8 cellular contexts compared by ENCODE assay signal in genomic region chr7:123748171-123748733, GRCh38. TPM values are rescaled to one million over a fixed set of nuclear protein-coding genes. Genes with fewer than 3 reads are reported as not detected.
DNase-seq lines count a peak whose midpoint lies in the region; ATAC-seq and TF ChIP-seq lines count a peak whose summit lies in the region.

No MANE protein-coding gene starts in this region.

- H3K27ac ChIP-seq in suprapubic skin = peak overlapping the region; percentile 98

- TF ChIP-seq CTCF in epithelial cell of esophagus (IDR thresholded peaks at IDR 0.05; ENCODE audit: insufficient read depth, low read depth, low read length, missing control alignments) (no peak), mesothelial cell of epicardium (IDR thresholded peaks at IDR 0.05; ENCODE audit: unreplicated experiment) (no peak), suprapubic skin (IDR thresholded peaks at IDR 0.05) (no peak)

- peak overlapping the region; percentile 99 for H3K9ac ChIP-seq in ES-I3 (ENCODE audit: low read depth, low read length)

- H3K27me3 ChIP-seq in suprapubic skin = no peaks in the 10 kb centered on the region

- peak; percentile 14 for ATAC-seq in GM21619 (IDR thresholded peaks at IDR 0.05; ENCODE audit: unreplicated experiment)

- H3K9me3 ChIP-seq in ES-I3 (ENCODE audit: control insufficient read depth, insufficient read depth, low read length) = no peaks in the 10 kb centered on the region
- no peaks in the 10 kb centered on the region for H3K9me3 ChIP-seq in suprapubic skin

- H3K36me3 Mint-ChIP-seq in IgD-negative memory B cell = peaks cover 3% of the 10 kb centered on the region
- peaks cover 6% of the 10 kb centered on the region for H3K36me3 Mint-ChIP-seq in activated CD4-positive, alpha-beta memory T cell treated with anti-CD3 and anti-CD28 coated beads for 36 hours
- no peaks in the 10 kb centered on the region for H3K36me3 Mint-ChIP-seq in mesothelial cell of epicardium

- peak overlapping the region; percentile 33 to 91 (median 89) for H3K27ac Mint-ChIP-seq in IgD-negative memory B cell
- peak overlapping the region; percentile 84 for H3K27ac Mint-ChIP-seq in activated CD4-positive, alpha-beta memory T cell treated with anti-CD3 and anti-CD28 coated beads for 36 hours
- peak overlapping the region; percentile 97 for H3K27ac Mint-ChIP-seq in mesothelial cell of epicardium

- intact Hi-C loops in activated CD4-positive, alpha-beta memory T cell treated with anti-CD3 and anti-CD28 coated beads for 36 hours (cut with micrococcal nuclease) = loop anchor here (2.0 kb wide), 1 partner anchor 65 kb away; no protein-coding TSS in a partner anchor

- peaks cover 36 to 68% (median 48%) of the 10 kb centered on the region in 3 donors for H3K4me1 Mint-ChIP-seq in IgD-negative memory B cell
- peaks cover 58% of the 10 kb centered on the region for H3K4me1 Mint-ChIP-seq in activated CD4-positive, alpha-beta memory T cell treated with anti-CD3 and anti-CD28 coated beads for 36 hours (ENCODE audit: low read depth)
- H3K4me1 Mint-ChIP-seq in mesothelial cell of epicardium = peaks cover 71% of the 10 kb centered on the region

- no peaks in the 10 kb centered on the region for H3K36me3 ChIP-seq in ES-I3 (ENCODE audit: insufficient read depth, low read length)
- no peaks in the 10 kb centered on the region for H3K36me3 ChIP-seq in suprapubic skin

- peak; percentile 49 for DNase-seq in activated CD4-positive, alpha-beta memory T cell treated with anti-CD3 and anti-CD28 coated beads for 36 hours
- DNase-seq in epithelial cell of esophagus (ENCODE audit: low read depth) (peak; percentile 52), mesothelial cell of epicardium (ENCODE audit: low spot score in 2 of 2, unreplicated experiment in 2 of 2) (peak in 1 of 2 experiments; percentile 61), suprapubic skin (ENCODE audit: low spot score in 2 of 2) (peak; percentile 80 to 83), SW 1271 (lab: John Stamatoyannopoulos, UW) (no peak)

- TF ChIP-seq EP300 in suprapubic skin (IDR thresholded peaks at IDR 0.05) = no peak

- POLR2A ChIA-PET in activated CD4-positive, alpha-beta memory T cell treated with anti-CD3 and anti-CD28 coated beads for 36 hours (lab: Charles Lee) = interaction anchor here (0.7 to 1.4 kb wide), 3 partner anchors 37 to 214 kb away, joined by 3 read pairs; partner anchors contain the start of gene IQUB

- H3K4me3 ChIP-seq in epithelial cell of esophagus (ENCODE audit: low read length) (peak overlapping the region; percentile 92), suprapubic skin (peak overlapping the region; percentile 79)

- CTCF ChIA-PET in activated CD4-positive, alpha-beta memory T cell treated with anti-CD3 and anti-CD28 coated beads for 36 hours (lab: Charles Lee) = interaction anchor here (1.0 to 2.5 kb wide), 7 partner anchors 9 to 254 kb away, joined by 3 to 19 read pairs (median 4); no protein-coding TSS in a partner anchor

- TF ChIP-seq POLR2A in suprapubic skin (IDR thresholded peaks at IDR 0.05) = no peak

- H3K9me3 Mint-ChIP-seq in IgD-negative memory B cell = no peaks in the 10 kb centered on the region
- no peaks in the 10 kb centered on the region for H3K9me3 Mint-ChIP-seq in activated CD4-positive, alpha-beta memory T cell treated with anti-CD3 and anti-CD28 coated beads for 36 hours
- no peaks in the 10 kb centered on the region for H3K9me3 Mint-ChIP-seq in mesothelial cell of epicardium

- H3K4me1 ChIP-seq in ES-I3 (ENCODE audit: insufficient read depth, low read length) = peaks cover 21% of the 10 kb centered on the region
- peaks cover 64% of the 10 kb centered on the region for H3K4me1 ChIP-seq in suprapubic skin

- WGBS in suprapubic skin = 2% methylated on average over 21 of the region's 46 CpGs

- H3K4me3 Mint-ChIP-seq in IgD-negative memory B cell (peak overlapping the region; percentile 85 to 98 (median 96)), mesothelial cell of epicardium (peak overlapping the region; percentile 92)
- peak overlapping the region; percentile 91 for H3K4me3 Mint-ChIP-seq in activated CD4-positive, alpha-beta memory T cell treated with anti-CD3 and anti-CD28 coated beads for 36 hours

- no peaks in the 10 kb centered on the region for H3K27me3 Mint-ChIP-seq in IgD-negative memory B cell
- H3K27me3 Mint-ChIP-seq in activated CD4-positive, alpha-beta memory T cell treated with anti-CD3 and anti-CD28 coated beads for 36 hours = no peaks in the 10 kb centered on the region
- H3K27me3 Mint-ChIP-seq in mesothelial cell of epicardium (ENCODE audit: low read depth) = no peaks in the 10 kb centered on the region

RNA-seq across cellular contexts. Expression of gene WASL, which starts 0.6 kb away (rescaled TPM):
- 2.8 TPM for polyA plus RNA-seq in IgD-negative memory B cell
- total RNA-seq in activated CD4-positive, alpha-beta memory T cell treated with anti-CD3 and anti-CD28 coated beads for 36 hours = 1 to 10 TPM; 5.1 to 5.9 TPM
- total RNA-seq in mesothelial cell of epicardium (34.8 to 35.7 TPM (median 35.0 TPM) in 3 replicates), suprapubic skin (10 to 100 TPM; 29.3 to 40.0 (median 29.7) TPM)

Comparison
In these comparisons a context has a peak if more than half of its experiments do, and no peak if none do; other contexts are left out.
1. DNase-seq: peak in activated CD4-positive, alpha-beta memory T cell treated with anti-CD3 and anti-CD28 coated beads for 36 hours (single experiment), epithelial cell of esophagus (single experiment) and suprapubic skin (2 of 2); none in SW 1271 (0 of 2).
2. Peak in every context shown above with its lines, with median percentiles within 50 percentile points of each other: H3K27ac Mint-ChIP-seq and H3K4me3 Mint-ChIP-seq.